In the genomic region with DNA sequence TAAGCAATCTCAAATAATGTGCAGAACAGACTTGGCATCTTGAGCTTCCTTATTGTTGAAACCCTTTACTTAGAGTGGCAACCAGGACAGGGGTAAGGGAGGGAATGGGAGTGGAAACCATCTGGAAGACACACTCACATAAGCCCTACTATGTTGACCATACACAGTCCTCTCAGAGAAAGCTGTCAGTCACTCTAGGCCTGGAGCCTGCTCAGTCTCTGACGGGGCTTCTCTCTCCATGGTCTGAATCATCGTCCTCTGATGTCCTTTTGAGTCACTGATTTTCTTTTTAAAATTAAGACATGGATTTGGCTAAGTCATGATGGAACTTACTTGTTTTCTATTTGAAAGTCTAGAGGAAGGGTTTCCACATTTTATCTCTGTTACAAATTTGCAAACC, we compare ENCODE assay signal across 11 cellular contexts.
DNase-seq lines count a peak whose midpoint lies in the region; ATAC-seq, FAIRE-seq and TF ChIP-seq lines count a peak whose summit lies in the region.
"Had no signal": no experiment of that assay in that cellular context is flagged by ENCODE, and none has a peak within 500 bp of the region (broad histone marks: within the 10 kb centered on the region; RNA-seq: fewer than 3 reads in every experiment).

No MANE protein-coding gene starts in this region.

- no peak for TF ChIP-seq POLR2A in breast epithelium (IDR thresholded peaks at IDR 0.05)

- H3K27me3 ChIP-seq in breast epithelium (no peaks in the 10 kb centered on the region), bronchial epithelial cell (ENCODE audit: control insufficient read depth, insufficient read depth, low read length) (no peaks in the 10 kb centered on the region), left lung (no peaks in the 10 kb centered on the region), upper lobe of right lung (no peaks in the 10 kb centered on the region)

- peak overlapping the region; percentile 79 for H3K27ac Mint-ChIP-seq in MCF 10A (ENCODE audit: low read depth, unreplicated experiment)

- POLR2A ChIA-PET in MCF 10A (lab: Yijun Ruan, JAX), result interaction anchor here (0.6 to 2.5 kb wide), 11 partner anchors 9 to 577 kb away, joined by 3 to 33 read pairs (median 3); a partner anchor contains a TSS

- H3K27ac ChIP-seq in breast epithelium (no peak overlapping the region), left lung (peak overlapping the region in 1 of 2 donors; percentile 42), upper lobe of right lung (no peak overlapping the region), caudate nucleus (ENCODE audit: low read depth, low read length) (no peak overlapping the region)
- H3K27ac ChIP-seq: HL-60 had no signal

- H3K4me1 Mint-ChIP-seq in MCF 10A (ENCODE audit: insufficient read depth, unreplicated experiment), result peaks cover 56% of the 10 kb centered on the region

- no peaks in the 10 kb centered on the region for H3K9me3 ChIP-seq in breast epithelium
- H3K9me3 ChIP-seq in left lung, result peaks cover 0 to 3% of the 10 kb centered on the region in 2 donors
- no peaks in the 10 kb centered on the region for H3K9me3 ChIP-seq in upper lobe of right lung

- H3K27me3 Mint-ChIP-seq in MCF 10A (ENCODE audit: insufficient read depth, unreplicated experiment), result no peaks in the 10 kb centered on the region

- no TSS peak for BruUV-seq in MCF 10A (replicated peaks; lab: Mats Ljungman, UMichigan)

- TF ChIP-seq CTCF in MCF 10A (IDR thresholded peaks at IDR 0.05; ENCODE audit: unreplicated experiment), result no peak
- TF ChIP-seq CTCF in breast epithelium (IDR thresholded peaks at IDR 0.05), result no peak
- no peak for TF ChIP-seq CTCF in bronchial epithelial cell (IDR thresholded peaks at IDR 0.05; ENCODE audit: insufficient read depth, low read length, severe bottlenecking)
- no peak for TF ChIP-seq CTCF in left lung (IDR thresholded peaks at IDR 0.05)
- TF ChIP-seq CTCF in upper lobe of right lung (IDR thresholded peaks at IDR 0.05), result no peak

- CTCF ChIA-PET in MCF 10A (lab: Yijun Ruan, JAX), result interaction anchor here (0.6 to 2.8 kb wide), 4 partner anchors 9 to 51 kb away, joined by 3 to 7 read pairs (median 3); no protein-coding TSS in a partner anchor

- H3K36me3 Mint-ChIP-seq in MCF 10A (ENCODE audit: insufficient read depth, unreplicated experiment), result peaks cover 6% of the 10 kb centered on the region

- no peaks in the 10 kb centered on the region for H3K9me3 Mint-ChIP-seq in MCF 10A (ENCODE audit: unreplicated experiment)

- H3K4me1 ChIP-seq in breast epithelium (peaks cover 0 to 5% of the 10 kb centered on the region in 2 donors), left lung (peaks cover 33% of the 10 kb centered on the region in 2 donors), upper lobe of right lung (peaks cover 28% of the 10 kb centered on the region)

- H3K4me3 ChIP-seq in breast epithelium, result no peak overlapping the region
- no peak overlapping the region for H3K4me3 ChIP-seq in bronchial epithelial cell (ENCODE audit: low read depth, low read length)
- no peak overlapping the region for H3K4me3 ChIP-seq in left lung
- no peak overlapping the region for H3K4me3 ChIP-seq in upper lobe of right lung

- no peaks in the 10 kb centered on the region for H3K36me3 ChIP-seq in breast epithelium
- peaks cover 3% of the 10 kb centered on the region for H3K36me3 ChIP-seq in bronchial epithelial cell (ENCODE audit: control insufficient read depth, insufficient read depth, low read length)
- no peaks in the 10 kb centered on the region for H3K36me3 ChIP-seq in left lung
- no peaks in the 10 kb centered on the region for H3K36me3 ChIP-seq in upper lobe of right lung

- ATAC-seq in left lung (peak; percentile 34), upper lobe of right lung (peak; percentile 32), GM21381 (IDR thresholded peaks at IDR 0.05; ENCODE audit: unreplicated experiment) (no peak)

- no peak overlapping the region for H3K4me3 Mint-ChIP-seq in MCF 10A (ENCODE audit: unreplicated experiment)

- no peak for FAIRE-seq in bronchial epithelial cell (lab: Jason Lieb, UNC)

- intact Hi-C loops in MCF 10A (cut with micrococcal nuclease), result no loop called here
- intact Hi-C loops in breast epithelium (cut with DNase I; ENCODE audit: low total_unique reads), result no loop called here
- intact Hi-C loops in left lung (cut with DNase I), result no loop called here
- intact Hi-C loops in upper lobe of right lung (cut with DNase I), result no loop called here

- peak; percentile 68 for DNase-seq in MCF 10A (ENCODE audit: unreplicated experiment)
- no peak for DNase-seq in breast epithelium (ENCODE audit: low spot score in 2 of 2)
- peak; percentile 87 for DNase-seq in bronchial epithelial cell (ENCODE audit: low read depth)
- no peak for DNase-seq in left lung
- DNase-seq in upper lobe of right lung, result no peak
- no peak for DNase-seq in caudate nucleus (lab: John Stamatoyannopoulos, UW)
- no peak for DNase-seq in activated naive CD4-positive, alpha-beta T cell treated with anti-CD3 and anti-CD28 coated beads, Interleukin-2, amount 50 U/mL, for 16 hours
- DNase-seq: activated CD8-positive, alpha-beta memory T cell treated with anti-CD3 and anti-CD28 coated beads, Interleukin-2, amount 50 U/mL, for 48 hours; NCI-H1436 treated with DMSO at 0.1 percent for 48 hours had no signal

Comparison
In these comparisons a context has a peak if more than half of its experiments do, and no peak if none do; other contexts are left out.
1. DNase-seq: peak in MCF 10A (single experiment) and bronchial epithelial cell (single experiment); none in breast epithelium (0 of 2), left lung (0 of 2), upper lobe of right lung (single experiment), caudate nucleus (0 of 61) and activated naive CD4-positive, alpha-beta T cell treated with anti-CD3 and anti-CD28 coated beads, Interleukin-2, amount 50 U/mL, for 16 hours (single experiment).